Comparison of ENCODE assay signal across 8 cellular contexts in genomic region chr2:113080134-113080533, GRCh38. TPM values are rescaled to one million over a fixed set of nuclear protein-coding genes. Genes with fewer than 3 reads are reported as not detected.
A peak's percentile ranks its signal among the peaks of the same experiment; 100 is the strongest.
DNase-seq lines count a peak whose midpoint lies in the region; ATAC-seq and TF ChIP-seq lines count a peak whose summit lies in the region.

No MANE protein-coding gene starts in this region.

- H3K27ac Mint-ChIP-seq in activated T-cell treated with anti-CD3 and anti-CD28 coated beads, Interleukin-2, amount 50 U/mL, for 72 hours, result no peak overlapping the region

- H3K27me3 Mint-ChIP-seq in activated T-cell treated with anti-CD3 and anti-CD28 coated beads, Interleukin-2, amount 50 U/mL, for 72 hours (ENCODE audit: low read depth), result no peaks in the 10 kb centered on the region

- no peaks in the 10 kb centered on the region for H3K9me3 Mint-ChIP-seq in activated T-cell treated with anti-CD3 and anti-CD28 coated beads, Interleukin-2, amount 50 U/mL, for 72 hours

- H3K4me1 ChIP-seq in smooth muscle cell (ENCODE audit: low read depth), result no peaks in the 10 kb centered on the region

- 25% methylated on average over 9 of the region's 9 CpGs for WGBS in smooth muscle cell (ENCODE audit: low lambda C conversion rate)

- H3K4me3 ChIP-seq in AG09309 (ENCODE audit: control insufficient read depth, low read depth, low read length), result no peak overlapping the region
- H3K4me3 ChIP-seq in smooth muscle cell, result no peak overlapping the region

- H3K36me3 ChIP-seq in smooth muscle cell (ENCODE audit: low read depth), result no peaks in the 10 kb centered on the region

- DNase-seq in AG09309 (ENCODE audit: low read depth) (no peak), NCI-H82 treated with DMSO at 0.1 percent for 48 hours (lab: John Stamatoyannopoulos, UW; ENCODE audit: unreplicated experiment) (peak; percentile 36), Right ventricle myocardium superior (no peak), smooth muscle cell (lab: John Stamatoyannopoulos, UW; ENCODE audit: unreplicated experiment) (peak; percentile 5)
- DNase-seq in activated T-cell treated with anti-CD3 and anti-CD28 coated beads, Interleukin-2, amount 50 U/mL, for 72 hours, result peak; percentile 59 to 69

- TF ChIP-seq CTCF in AG09309 (IDR thresholded peaks at IDR 0.05; ENCODE audit: control insufficient read depth, insufficient read depth, low read depth, low read length, missing control alignments), result peak; percentile 77
- peak; percentile 73 for TF ChIP-seq CTCF in smooth muscle cell (IDR thresholded peaks at IDR 0.05; ENCODE audit: borderline replicate concordance, insufficient read depth, poor library complexity, severe bottlenecking)

- H2AFZ ChIP-seq in smooth muscle cell (ENCODE audit: low read depth), result no peak overlapping the region

- H3K9ac ChIP-seq in smooth muscle cell (ENCODE audit: low read depth), result no peak overlapping the region

- intact Hi-C loops in Right ventricle myocardium superior (cut with DNase I), result no loop called here

- ATAC-seq in GM19351 (IDR thresholded peaks at IDR 0.05; ENCODE audit: unreplicated experiment) (peak; percentile 72), Right ventricle myocardium superior (ENCODE audit: poor library complexity) (peak; percentile 68), HG03280 (IDR thresholded peaks at IDR 0.05; ENCODE audit: unreplicated experiment) (no peak), HG02970 (IDR thresholded peaks at IDR 0.05; ENCODE audit: low FRiP score, unreplicated experiment) (no peak)
- peak; percentile 66 to 74 for ATAC-seq in activated T-cell treated with anti-CD3 and anti-CD28 coated beads, Interleukin-2, amount 50 U/mL, for 72 hours (replicated peaks in 1 of 2)

- H3K36me3 Mint-ChIP-seq in activated T-cell treated with anti-CD3 and anti-CD28 coated beads, Interleukin-2, amount 50 U/mL, for 72 hours (ENCODE audit: insufficient read depth in 2 of 2), result no peaks in the 10 kb centered on the region

- H4K20me1 ChIP-seq in smooth muscle cell (ENCODE audit: low read depth), result no peaks in the 10 kb centered on the region

- H3K4me2 ChIP-seq in smooth muscle cell, result no peak overlapping the region

- no peaks in the 10 kb centered on the region for H3K79me2 ChIP-seq in smooth muscle cell (ENCODE audit: low read depth)

- H3K27me3 ChIP-seq in smooth muscle cell (ENCODE audit: low read depth), result peaks cover 33% of the 10 kb centered on the region

- H3K9me3 ChIP-seq in smooth muscle cell (replicated peaks; ENCODE audit: low read depth), result no peaks in the 10 kb centered on the region

- H3K4me1 Mint-ChIP-seq in activated T-cell treated with anti-CD3 and anti-CD28 coated beads, Interleukin-2, amount 50 U/mL, for 72 hours (ENCODE audit: low read depth), result peaks cover 6% of the 10 kb centered on the region

- no peak overlapping the region for H3K27ac ChIP-seq in smooth muscle cell (ENCODE audit: low read depth)

- peaks cover 4% of the 10 kb centered on the region for H3F3A ChIP-seq in smooth muscle cell (ENCODE audit: low read depth)

- H3K4me3 Mint-ChIP-seq in activated T-cell treated with anti-CD3 and anti-CD28 coated beads, Interleukin-2, amount 50 U/mL, for 72 hours, result no peak overlapping the region

RNA-seq across cellular contexts. Expression of gene IL1F10, which starts 12.4 kb away (rescaled TPM):
- not detected for total RNA-seq in activated T-cell treated with anti-CD3 and anti-CD28 coated beads, Interleukin-2, amount 50 U/mL, for 72 hours
- total RNA-seq in Right ventricle myocardium superior (not detected), smooth muscle cell (not detected in 2 replicates)
- not detected in 2 replicates for polyA plus RNA-seq in smooth muscle cell

RNA-seq across cellular contexts. Expression of gene IL36RN, which starts 21.1 kb away (rescaled TPM):
- total RNA-seq in activated T-cell treated with anti-CD3 and anti-CD28 coated beads, Interleukin-2, amount 50 U/mL, for 72 hours, result not detected
- total RNA-seq in Right ventricle myocardium superior, result not detected
- total RNA-seq in smooth muscle cell, result 7.8 and 10.7 TPM in 2 replicates
- 1.5 and 5.6 TPM in 2 replicates for polyA plus RNA-seq in smooth muscle cell

RNA-seq across cellular contexts. Expression of gene IL36B, which starts 27.5 kb away (rescaled TPM):
- not detected for total RNA-seq in activated T-cell treated with anti-CD3 and anti-CD28 coated beads, Interleukin-2, amount 50 U/mL, for 72 hours
- total RNA-seq in Right ventricle myocardium superior (not detected), smooth muscle cell (not detected in 2 replicates)
- not detected in 2 replicates for polyA plus RNA-seq in smooth muscle cell

RNA-seq across cellular contexts. Expression of gene IL1RN, which starts 47.3 kb away (rescaled TPM):
- total RNA-seq in activated T-cell treated with anti-CD3 and anti-CD28 coated beads, Interleukin-2, amount 50 U/mL, for 72 hours, result 10 to 100 TPM; 18.5 to 44.3 TPM
- total RNA-seq in Right ventricle myocardium superior, result 0.51 TPM
- 1.1 and 2.2 TPM in 2 replicates for total RNA-seq in smooth muscle cell
- 2.0 and 3.3 TPM in 2 replicates for polyA plus RNA-seq in smooth muscle cell

Comparison
In these comparisons a context has a peak if more than half of its experiments do, and no peak if none do; other contexts are left out.
1. DNase-seq: peak in NCI-H82 treated with DMSO at 0.1 percent for 48 hours (single experiment), activated T-cell treated with anti-CD3 and anti-CD28 coated beads, Interleukin-2, amount 50 U/mL, for 72 hours (2 of 2) and smooth muscle cell (single experiment); none in AG09309 (single experiment) and Right ventricle myocardium superior (single experiment).
2. ATAC-seq: peak in GM19351 (single experiment), activated T-cell treated with anti-CD3 and anti-CD28 coated beads, Interleukin-2, amount 50 U/mL, for 72 hours (2 of 2) and Right ventricle myocardium superior (single experiment); none in HG03280 (single experiment) and HG02970 (single experiment).